ENCODE assay signal across 1 cellular context in genomic region chr7:120996333-120996982, GRCh38.
TF ChIP-seq lines count a peak whose summit lies in the region.

No MANE protein-coding gene starts in this region.

TF ChIP-seq in K562, 482 proteins besides CTCF, POLR2A, EP300 and RAD21 (continued from another document and continues in another):
- TF ChIP-seq, protein P1, sequence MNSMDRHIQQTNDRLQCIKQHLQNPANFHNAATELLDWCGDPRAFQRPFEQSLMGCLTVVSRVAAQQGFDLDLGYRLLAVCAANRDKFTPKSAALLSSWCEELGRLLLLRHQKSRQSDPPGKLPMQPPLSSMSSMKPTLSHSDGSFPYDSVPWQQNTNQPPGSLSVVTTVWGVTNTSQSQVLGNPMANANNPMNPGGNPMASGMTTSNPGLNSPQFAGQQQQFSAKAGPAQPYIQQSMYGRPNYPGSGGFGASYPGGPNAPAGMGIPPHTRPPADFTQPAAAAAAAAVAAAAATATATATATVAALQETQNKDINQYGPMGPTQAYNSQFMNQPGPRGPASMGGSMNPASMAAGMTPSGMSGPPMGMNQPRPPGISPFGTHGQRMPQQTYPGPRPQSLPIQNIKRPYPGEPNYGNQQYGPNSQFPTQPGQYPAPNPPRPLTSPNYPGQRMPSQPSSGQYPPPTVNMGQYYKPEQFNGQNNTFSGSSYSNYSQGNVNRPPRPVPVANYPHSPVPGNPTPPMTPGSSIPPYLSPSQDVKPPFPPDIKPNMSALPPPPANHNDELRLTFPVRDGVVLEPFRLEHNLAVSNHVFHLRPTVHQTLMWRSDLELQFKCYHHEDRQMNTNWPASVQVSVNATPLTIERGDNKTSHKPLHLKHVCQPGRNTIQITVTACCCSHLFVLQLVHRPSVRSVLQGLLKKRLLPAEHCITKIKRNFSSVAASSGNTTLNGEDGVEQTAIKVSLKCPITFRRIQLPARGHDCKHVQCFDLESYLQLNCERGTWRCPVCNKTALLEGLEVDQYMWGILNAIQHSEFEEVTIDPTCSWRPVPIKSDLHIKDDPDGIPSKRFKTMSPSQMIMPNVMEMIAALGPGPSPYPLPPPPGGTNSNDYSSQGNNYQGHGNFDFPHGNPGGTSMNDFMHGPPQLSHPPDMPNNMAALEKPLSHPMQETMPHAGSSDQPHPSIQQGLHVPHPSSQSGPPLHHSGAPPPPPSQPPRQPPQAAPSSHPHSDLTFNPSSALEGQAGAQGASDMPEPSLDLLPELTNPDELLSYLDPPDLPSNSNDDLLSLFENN (IDR thresholded peaks at IDR 0.05; ENCODE audit: low read depth in 2 of 2, low read length in 2 of 2), result no peak
- TF ChIP-seq SMARCA4 (IDR thresholded peaks at IDR 0.05) (peak; percentile 27; the same call in 1 of the 2 replicates), MYBL2 (IDR thresholded peaks at IDR 0.05; ENCODE audit: low read depth) (no peak), MYBL2 (CRISPR knock-in tag; IDR thresholded peaks at IDR 0.05; ENCODE audit: borderline replicate concordance) (no peak), ZNF764 (CRISPR knock-in tag; IDR thresholded peaks at IDR 0.05; ENCODE audit: low read depth) (no peak), RBM17 (IDR thresholded peaks at IDR 0.05; ENCODE audit: borderline replicate concordance, low read depth, low read length) (no peak), ZNF830 (CRISPR knock-in tag; IDR thresholded peaks at IDR 0.05) (no peak), NFE2L1 (tag; IDR thresholded peaks at IDR 0.05; ENCODE audit: borderline replicate concordance, low read depth) (no peak), RNF2 (IDR thresholded peaks at IDR 0.05) (no peak), RCOR1 (IDR thresholded peaks at IDR 0.05; ENCODE audit: borderline replicate concordance in 1 of 2, low read depth in 2 of 2, low read length in 2 of 2) (0 out of 4 replicates have a peak, but pooled peaks of 1 of the 2 experiments have one; percentile 28), ZNF384 (IDR thresholded peaks at IDR 0.05; ENCODE audit: low read depth, low read length) (no peak), DACH1 (IDR thresholded peaks at IDR 0.05; ENCODE audit: partially characterized antibody) (no peak), ETV1 (tag; conservative IDR thresholded peaks at IDR 0.05; ENCODE audit: low read depth) (no peak), MYC (IDR thresholded peaks at IDR 0.05; ENCODE audit: low read depth, low read length) (no peak; the same call in 1 of the 2 replicates), MYC (CRISPR knock-in tag; IDR thresholded peaks at IDR 0.05; ENCODE audit: borderline replicate concordance, low read depth) (no peak), FOXK2 (conservative IDR thresholded peaks at IDR 0.05 in 1 of 2, IDR thresholded peaks at IDR 0.05 in 1 of 2; ENCODE audit: low read depth in 2 of 2) (peak; percentile 66 to 82; a peak in 3 of 4 replicates), ZNF445 (CRISPR knock-in tag; IDR thresholded peaks at IDR 0.05; ENCODE audit: low read depth) (no peak), JUND (IDR thresholded peaks at IDR 0.05; ENCODE audit: borderline replicate concordance, low read depth, low read length) (no peak), JUND (tag; IDR thresholded peaks at IDR 0.05; ENCODE audit: borderline replicate concordance, low read depth, low read length) (peak; percentile 29; the same call in 1 of the 3 replicates), ZNF507 (tag; conservative IDR thresholded peaks at IDR 0.05) (no peak), CGGBP1 (CRISPR knock-in tag; IDR thresholded peaks at IDR 0.05) (0 out of 2 replicates have a peak, but pooled peaks have one; percentile 9), MEF2A (IDR thresholded peaks at IDR 0.05; ENCODE audit: control insufficient read depth, low read depth, low read length) (no peak), GABPA (tag; conservative IDR thresholded peaks at IDR 0.05; ENCODE audit: low read depth) (0 out of 2 replicates have a peak, but pooled peaks have one; percentile 12), U2AF2 (optimal IDR thresholded peaks at IDR 0.05; ENCODE audit: low read depth, low read length) (no peak), ZEB2 (IDR thresholded peaks at IDR 0.05) (no peak), ZFPM2 (CRISPR knock-in tag; IDR thresholded peaks at IDR 0.05) (no peak), TGIF2 (CRISPR knock-in tag; IDR thresholded peaks at IDR 0.05) (no peak), MTA1 (IDR thresholded peaks at IDR 0.05; ENCODE audit: borderline replicate concordance) (no peak), PURB (CRISPR knock-in tag; IDR thresholded peaks at IDR 0.05; ENCODE audit: low read depth) (no peak), SMAD2 (IDR thresholded peaks at IDR 0.05; ENCODE audit: low read depth, low read length) (no peak), POLR2H (tag; IDR thresholded peaks at IDR 0.05; ENCODE audit: low read depth) (peak; percentile 19; the same call in 1 of the 2 replicates), ESRRA (IDR thresholded peaks at IDR 0.05; ENCODE audit: borderline replicate concordance, low read depth) (peak; percentile 58; the same call in 1 of the 2 replicates), ZNF24 (IDR thresholded peaks at IDR 0.05) (no peak), ZNF766 (CRISPR knock-in tag; conservative IDR thresholded peaks at IDR 0.05) (peak; percentile 70; the same call in 1 of the 2 replicates), GATA2 (CRISPR knock-in tag; IDR thresholded peaks at IDR 0.05) (0 out of 2 replicates have a peak, but pooled peaks have one; percentile 20), FOXA3 (CRISPR knock-in tag; conservative IDR thresholded peaks at IDR 0.05 in 1 of 2, IDR thresholded peaks at IDR 0.05 in 1 of 2) (peak in 1 of 2 experiments; percentile 29; a peak in 1 of 4 replicates), ETV5 (CRISPR knock-in tag; IDR thresholded peaks at IDR 0.05; ENCODE audit: low read depth) (no peak), CHD1 (IDR thresholded peaks at IDR 0.05; ENCODE audit: low read length) (no peak), PRPF4 (IDR thresholded peaks at IDR 0.05; ENCODE audit: insufficient read depth, low read depth, low read length, poor library complexity, severe bottlenecking) (no peak), TSC22D4 (tag; IDR thresholded peaks at IDR 0.05) (no peak), TEAD4 (IDR thresholded peaks at IDR 0.05; ENCODE audit: low read length) (peak; percentile 28; the same call in 1 of the 2 replicates), TEAD4 (CRISPR knock-in tag; IDR thresholded peaks at IDR 0.05; ENCODE audit: borderline replicate concordance) (no peak), ELF4 (CRISPR knock-in tag; IDR thresholded peaks at IDR 0.05) (no peak), HMBOX1 (IDR thresholded peaks at IDR 0.05) (peak; percentile 94), CCAR2 (IDR thresholded peaks at IDR 0.05; ENCODE audit: low read depth, low read length) (no peak), THRB (CRISPR knock-in tag; conservative IDR thresholded peaks at IDR 0.05) (no peak), NFATC3 (IDR thresholded peaks at IDR 0.05) (no peak), ZNF282 (CRISPR knock-in tag; IDR thresholded peaks at IDR 0.05) (no peak), SPI1 (IDR thresholded peaks at IDR 0.05; ENCODE audit: borderline replicate concordance, low read depth, low read length) (peak; percentile 56; the same call in 1 of the 2 replicates), HDAC3 (IDR thresholded peaks at IDR 0.05; ENCODE audit: borderline replicate concordance, partially characterized antibody) (no peak), HDAC1 (IDR thresholded peaks at IDR 0.05) (no peak), CC2D1A (IDR thresholded peaks at IDR 0.05) (no peak), CREB1 (IDR thresholded peaks at IDR 0.05) (no peak), CREB1 (CRISPR knock-in tag; IDR thresholded peaks at IDR 0.05) (no peak), HMG20B (CRISPR knock-in tag; IDR thresholded peaks at IDR 0.05) (no peak), ZNF785 (CRISPR knock-in tag; IDR thresholded peaks at IDR 0.05) (no peak), CREBBP (IDR thresholded peaks at IDR 0.05; ENCODE audit: low read depth, low read length) (no peak)
- TF ChIP-seq, protein P2, sequence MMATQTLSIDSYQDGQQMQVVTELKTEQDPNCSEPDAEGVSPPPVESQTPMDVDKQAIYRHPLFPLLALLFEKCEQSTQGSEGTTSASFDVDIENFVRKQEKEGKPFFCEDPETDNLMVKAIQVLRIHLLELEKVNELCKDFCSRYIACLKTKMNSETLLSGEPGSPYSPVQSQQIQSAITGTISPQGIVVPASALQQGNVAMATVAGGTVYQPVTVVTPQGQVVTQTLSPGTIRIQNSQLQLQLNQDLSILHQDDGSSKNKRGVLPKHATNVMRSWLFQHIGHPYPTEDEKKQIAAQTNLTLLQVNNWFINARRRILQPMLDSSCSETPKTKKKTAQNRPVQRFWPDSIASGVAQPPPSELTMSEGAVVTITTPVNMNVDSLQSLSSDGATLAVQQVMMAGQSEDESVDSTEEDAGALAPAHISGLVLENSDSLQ (IDR thresholded peaks at IDR 0.05), result no peak
- TF ChIP-seq, protein P3, sequence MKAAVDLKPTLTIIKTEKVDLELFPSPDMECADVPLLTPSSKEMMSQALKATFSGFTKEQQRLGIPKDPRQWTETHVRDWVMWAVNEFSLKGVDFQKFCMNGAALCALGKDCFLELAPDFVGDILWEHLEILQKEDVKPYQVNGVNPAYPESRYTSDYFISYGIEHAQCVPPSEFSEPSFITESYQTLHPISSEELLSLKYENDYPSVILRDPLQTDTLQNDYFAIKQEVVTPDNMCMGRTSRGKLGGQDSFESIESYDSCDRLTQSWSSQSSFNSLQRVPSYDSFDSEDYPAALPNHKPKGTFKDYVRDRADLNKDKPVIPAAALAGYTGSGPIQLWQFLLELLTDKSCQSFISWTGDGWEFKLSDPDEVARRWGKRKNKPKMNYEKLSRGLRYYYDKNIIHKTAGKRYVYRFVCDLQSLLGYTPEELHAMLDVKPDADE (conservative IDR thresholded peaks at IDR 0.05; ENCODE audit: control insufficient read depth, low read depth, low read length), result no peak
- TF ChIP-seq, protein P4, sequence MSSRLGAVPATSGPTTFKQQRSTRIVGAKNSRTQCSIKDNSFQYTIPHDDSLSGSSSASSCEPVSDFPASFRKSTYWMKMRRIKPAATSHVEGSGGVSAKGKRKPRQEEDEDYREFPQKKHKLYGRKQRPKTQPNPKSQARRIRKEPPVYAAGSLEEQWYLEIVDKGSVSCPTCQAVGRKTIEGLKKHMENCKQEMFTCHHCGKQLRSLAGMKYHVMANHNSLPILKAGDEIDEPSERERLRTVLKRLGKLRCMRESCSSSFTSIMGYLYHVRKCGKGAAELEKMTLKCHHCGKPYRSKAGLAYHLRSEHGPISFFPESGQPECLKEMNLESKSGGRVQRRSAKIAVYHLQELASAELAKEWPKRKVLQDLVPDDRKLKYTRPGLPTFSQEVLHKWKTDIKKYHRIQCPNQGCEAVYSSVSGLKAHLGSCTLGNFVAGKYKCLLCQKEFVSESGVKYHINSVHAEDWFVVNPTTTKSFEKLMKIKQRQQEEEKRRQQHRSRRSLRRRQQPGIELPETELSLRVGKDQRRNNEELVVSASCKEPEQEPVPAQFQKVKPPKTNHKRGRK (tag; IDR thresholded peaks at IDR 0.05), result no peak
- TF ChIP-seq, protein P5, sequence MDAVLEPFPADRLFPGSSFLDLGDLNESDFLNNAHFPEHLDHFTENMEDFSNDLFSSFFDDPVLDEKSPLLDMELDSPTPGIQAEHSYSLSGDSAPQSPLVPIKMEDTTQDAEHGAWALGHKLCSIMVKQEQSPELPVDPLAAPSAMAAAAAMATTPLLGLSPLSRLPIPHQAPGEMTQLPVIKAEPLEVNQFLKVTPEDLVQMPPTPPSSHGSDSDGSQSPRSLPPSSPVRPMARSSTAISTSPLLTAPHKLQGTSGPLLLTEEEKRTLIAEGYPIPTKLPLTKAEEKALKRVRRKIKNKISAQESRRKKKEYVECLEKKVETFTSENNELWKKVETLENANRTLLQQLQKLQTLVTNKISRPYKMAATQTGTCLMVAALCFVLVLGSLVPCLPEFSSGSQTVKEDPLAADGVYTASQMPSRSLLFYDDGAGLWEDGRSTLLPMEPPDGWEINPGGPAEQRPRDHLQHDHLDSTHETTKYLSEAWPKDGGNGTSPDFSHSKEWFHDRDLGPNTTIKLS (IDR thresholded peaks at IDR 0.05; ENCODE audit: borderline replicate concordance, low read depth), result no peak
- TF ChIP-seq, protein P6, sequence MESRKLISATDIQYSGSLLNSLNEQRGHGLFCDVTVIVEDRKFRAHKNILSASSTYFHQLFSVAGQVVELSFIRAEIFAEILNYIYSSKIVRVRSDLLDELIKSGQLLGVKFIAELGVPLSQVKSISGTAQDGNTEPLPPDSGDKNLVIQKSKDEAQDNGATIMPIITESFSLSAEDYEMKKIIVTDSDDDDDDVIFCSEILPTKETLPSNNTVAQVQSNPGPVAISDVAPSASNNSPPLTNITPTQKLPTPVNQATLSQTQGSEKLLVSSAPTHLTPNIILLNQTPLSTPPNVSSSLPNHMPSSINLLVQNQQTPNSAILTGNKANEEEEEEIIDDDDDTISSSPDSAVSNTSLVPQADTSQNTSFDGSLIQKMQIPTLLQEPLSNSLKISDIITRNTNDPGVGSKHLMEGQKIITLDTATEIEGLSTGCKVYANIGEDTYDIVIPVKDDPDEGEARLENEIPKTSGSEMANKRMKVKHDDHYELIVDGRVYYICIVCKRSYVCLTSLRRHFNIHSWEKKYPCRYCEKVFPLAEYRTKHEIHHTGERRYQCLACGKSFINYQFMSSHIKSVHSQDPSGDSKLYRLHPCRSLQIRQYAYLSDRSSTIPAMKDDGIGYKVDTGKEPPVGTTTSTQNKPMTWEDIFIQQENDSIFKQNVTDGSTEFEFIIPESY (CRISPR knock-in tag; IDR thresholded peaks at IDR 0.05), result no peak
